Comparison of ENCODE assay signal across 19 cellular contexts in the genomic region with DNA sequence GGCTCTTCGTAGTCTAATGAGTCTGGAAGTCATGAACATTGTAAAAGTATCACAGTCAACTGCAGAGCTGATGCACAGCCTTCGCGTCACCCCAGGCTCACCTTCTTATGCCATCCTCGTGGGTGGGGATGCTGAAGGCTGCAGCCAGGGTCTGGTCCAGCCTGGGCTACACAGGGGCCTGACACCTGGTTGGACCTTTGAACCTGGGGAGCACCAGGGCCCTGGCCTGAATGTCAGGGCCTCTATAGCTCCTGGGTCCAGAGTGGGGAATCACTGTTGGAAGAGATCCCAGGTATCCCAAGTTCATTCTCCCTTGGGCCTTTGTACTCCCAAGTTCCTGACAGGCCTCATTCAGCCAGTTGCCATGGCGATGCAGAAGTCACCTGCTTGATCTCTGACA. TPM values are rescaled to one million over a fixed set of nuclear protein-coding genes. Genes with fewer than 3 reads are reported as not detected.
DNase-seq lines count a peak whose midpoint lies in the region; ATAC-seq, FAIRE-seq and TF ChIP-seq lines count a peak whose summit lies in the region.
"Had no signal": no experiment of that assay in that cellular context is flagged by ENCODE, and none has a peak within 500 bp of the region (broad histone marks: within the 10 kb centered on the region; RNA-seq: fewer than 3 reads in every experiment).

No MANE protein-coding gene starts in this region.

- CTCF ChIA-PET in HepG2 (lab: Yijun Ruan, JAX; ENCODE audit: low intra/inter-chr PET ratio, low total read pairs) = no interaction called here
- CTCF ChIA-PET in K562 (lab: Yijun Ruan, JAX; ENCODE audit: low intra/inter-chr PET ratio) = no interaction called here

- H3K9ac ChIP-seq in liver (ENCODE audit: low read depth in 1 of 2, low read length in 2 of 2) = no peak overlapping the region
- H3K9ac ChIP-seq in HepG2 (ENCODE audit: insufficient read depth, low read depth, low read length) = no peak overlapping the region
- H3K9ac ChIP-seq in K562 (ENCODE audit: insufficient read depth in 1 of 2, low read depth in 2 of 2, low read length in 2 of 2) = no peak overlapping the region
- no peak overlapping the region for H3K9ac ChIP-seq in mesenchymal stem cell (ENCODE audit: low read length)
- H3K9ac ChIP-seq: KMS-11 had no signal

- H4K20me1 ChIP-seq in HepG2 (ENCODE audit: insufficient read depth, low read length) (no peaks in the 10 kb centered on the region), K562 (replicated peaks; ENCODE audit: control insufficient read depth, insufficient read depth, low read length) (peaks cover 4% of the 10 kb centered on the region; the same call in 1 of the 2 replicates)

- peaks cover 2 to 6% (median 5%) of the 10 kb centered on the region in 4 donors for H3K4me1 ChIP-seq in liver (ENCODE audit: control insufficient read depth in 4 of 4, insufficient read depth in 4 of 4, low read length in 3 of 4)
- no peaks in the 10 kb centered on the region for H3K4me1 ChIP-seq in HepG2 (ENCODE audit: insufficient read depth, low read length)
- no peaks in the 10 kb centered on the region for H3K4me1 ChIP-seq in K562 (replicated peaks in 1 of 2; ENCODE audit: control insufficient read depth in 2 of 2, insufficient read depth in 2 of 2, low read length in 2 of 2)
- H3K4me1 ChIP-seq in right lobe of liver = peaks cover 0 to 7% (median 0%) of the 10 kb centered on the region in 4 donors
- H3K4me1 ChIP-seq in tibial artery = peaks cover 0 to 25% (median 20%) of the 10 kb centered on the region in 4 donors
- peaks cover 6% of the 10 kb centered on the region for H3K4me1 ChIP-seq in mesenchymal stem cell (ENCODE audit: control insufficient read depth, insufficient read depth, low read depth, low read length)
- H3K4me1 ChIP-seq: SJCRH30 had no signal

- H4K8ac ChIP-seq in mesenchymal stem cell (ENCODE audit: low read length) = no peak overlapping the region

- H3K4me3 ChIP-seq in liver (ENCODE audit: low read depth in 1 of 3, low read length in 3 of 3) (no peak overlapping the region), HepG2 (replicated peaks in 1 of 3; ENCODE audit: insufficient read depth in 1 of 3, low read depth in 2 of 3, low read length in 3 of 3) (no peak overlapping the region), K562 (no peak overlapping the region), right lobe of liver (no peak overlapping the region), tibial artery (no peak overlapping the region), mesenchymal stem cell (ENCODE audit: insufficient read depth in 1 of 2, low read depth in 1 of 2, low read length in 2 of 2) (no peak overlapping the region)
- H3K4me3 ChIP-seq: GM12878, SJCRH30 had no signal

- FAIRE-seq in HepG2 (lab: Jason Lieb, UNC) (no peak), K562 (lab: Jason Lieb, UNC) (no peak), RCC 7860 (lab: Jason Lieb, UNC) (no peak)
- FAIRE-seq: GM12878 had no signal

- H4K91ac ChIP-seq in mesenchymal stem cell (ENCODE audit: low read length) = no peak overlapping the region

- no peak overlapping the region for H3K4me2 ChIP-seq in HepG2 (ENCODE audit: low read depth, low read length)
- H3K4me2 ChIP-seq in K562 (ENCODE audit: insufficient read depth, low read length) = no peak overlapping the region
- no peak overlapping the region for H3K4me2 ChIP-seq in mesenchymal stem cell (ENCODE audit: low read length, poor library complexity, severe bottlenecking)
- H3K4me2 ChIP-seq: KMS-11 had no signal

- H3K79me1 ChIP-seq in mesenchymal stem cell (replicated peaks; ENCODE audit: low read length, poor library complexity, severe bottlenecking) = peaks cover 51% of the 10 kb centered on the region

- WGBS in liver = 92% methylated on average over 5 of the region's 5 CpGs
- WGBS in HepG2 (ENCODE audit: low lambda C conversion rate) = 10% methylated on average over 3 of the region's 5 CpGs
- 36% methylated on average over 5 of the region's 5 CpGs for WGBS in K562 (ENCODE audit: insufficient coverage, low coverage, missing lambda C conversion rate)
- WGBS in right lobe of liver (ENCODE audit: insufficient coverage, low coverage, low lambda C conversion rate, missing lambda C conversion rate) = 80% methylated on average over 1 of the region's 5 CpGs
- 95% methylated on average over 5 of the region's 5 CpGs for WGBS in mesenchymal stem cell

- H3K27ac ChIP-seq in liver (ENCODE audit: low read depth in 1 of 2, low read length in 2 of 2) (no peak overlapping the region), HepG2 (ENCODE audit: extremely low read length, insufficient read depth, low read length) (no peak overlapping the region), K562 (ENCODE audit: extremely low read depth, low read depth, low read length) (no peak overlapping the region), right lobe of liver (no peak overlapping the region), tibial artery (peak overlapping the region; percentile 44 to 54), mesenchymal stem cell (ENCODE audit: low read length, poor library complexity, severe bottlenecking) (no peak overlapping the region)
- H3K27ac ChIP-seq: KMS-11, SJCRH30 had no signal

- no peak overlapping the region for H2BK120ac ChIP-seq in mesenchymal stem cell (ENCODE audit: low read depth, low read length)

- H3K36me3 ChIP-seq in liver (ENCODE audit: control insufficient read depth in 4 of 4, insufficient read depth in 3 of 4, low read depth in 1 of 4, low read length in 3 of 4) (peaks cover 0 to 5% (median 0%) of the 10 kb centered on the region in 4 donors), HepG2 (replicated peaks in 1 of 2; ENCODE audit: control insufficient read depth in 1 of 2, insufficient read depth in 2 of 2, low read length in 2 of 2) (no peaks in the 10 kb centered on the region), K562 (ENCODE audit: control insufficient read depth, insufficient read depth, low read length) (no peaks in the 10 kb centered on the region), right lobe of liver (no peaks in the 10 kb centered on the region), tibial artery (no peaks in the 10 kb centered on the region), mesenchymal stem cell (ENCODE audit: control insufficient read depth in 1 of 2, insufficient read depth in 2 of 2, low read depth in 1 of 2, low read length in 2 of 2) (peaks cover 10 to 11% of the 10 kb centered on the region in 2 experiments)

- no peak for TF ChIP-seq EP300 in HepG2 (IDR thresholded peaks at IDR 0.05; ENCODE audit: low read depth in 2 of 2, low read length in 2 of 2)
- TF ChIP-seq EP300 in HepG2 (CRISPR knock-in tag; IDR thresholded peaks at IDR 0.05; ENCODE audit: borderline replicate concordance) = no peak
- no peak for TF ChIP-seq EP300 in K562 (IDR thresholded peaks at IDR 0.05; ENCODE audit: low read length)

- no peak overlapping the region for H2BK15ac ChIP-seq in mesenchymal stem cell (ENCODE audit: low read depth, poor library complexity, severe bottlenecking)

- H3K79me2 ChIP-seq in HepG2 (ENCODE audit: insufficient read depth, low read length) = no peaks in the 10 kb centered on the region
- no peaks in the 10 kb centered on the region for H3K79me2 ChIP-seq in K562 (ENCODE audit: control insufficient read depth, insufficient read depth, low read length)

- no peak overlapping the region for H2BK12ac ChIP-seq in mesenchymal stem cell (ENCODE audit: low read length in 2 of 2)

- no peaks in the 10 kb centered on the region for H3K9me3 ChIP-seq in liver (ENCODE audit: control insufficient read depth in 4 of 4, low read length in 3 of 4)
- H3K9me3 ChIP-seq in HepG2 (ENCODE audit: low read length) = 0 out of 2 replicates have a peak, but pooled peaks cover 4% of the 10 kb centered on the region
- H3K9me3 ChIP-seq in K562 (replicated peaks; ENCODE audit: control insufficient read depth, insufficient read depth, low read depth, low read length) = no peaks in the 10 kb centered on the region
- H3K9me3 ChIP-seq in right lobe of liver = no peaks in the 10 kb centered on the region
- H3K9me3 ChIP-seq in tibial artery = peaks cover 0 to 8% (median 0%) of the 10 kb centered on the region in 3 donors
- H3K9me3 ChIP-seq in mesenchymal stem cell (ENCODE audit: control insufficient read depth, low read length) = no peaks in the 10 kb centered on the region

- H2AK5ac ChIP-seq in mesenchymal stem cell (ENCODE audit: low read length, severe bottlenecking) = no peak overlapping the region

- no TSS peak for BruUV-seq in HepG2 (replicated peaks; lab: Mats Ljungman, UMichigan)
- no TSS peak for BruUV-seq in K562 (replicated peaks; lab: Mats Ljungman, UMichigan)

- no peak for TF ChIP-seq CTCF in liver (IDR thresholded peaks at IDR 0.05; ENCODE audit: low read depth, low read length, missing input control)
- no peak for TF ChIP-seq CTCF in HepG2 (CRISPR knock-in tag; IDR thresholded peaks at IDR 0.05)
- no peak for TF ChIP-seq CTCF in K562 (IDR thresholded peaks at IDR 0.05 in 2 of 3, conservative IDR thresholded peaks at IDR 0.05 in 1 of 3; ENCODE audit: insufficient read depth in 2 of 3, low read depth in 1 of 3, low read length in 3 of 3)
- TF ChIP-seq CTCF in right lobe of liver (IDR thresholded peaks at IDR 0.05) = no peak
- no peak for TF ChIP-seq CTCF in tibial artery (IDR thresholded peaks at IDR 0.05)

- in situ Hi-C loops in HepG2 (cut with HindIII; ENCODE audit: extremely low pct_ligation_motif_present, low pct_unique_long_range_greater_than_20kb) (no loop called here), K562 (cut with MboI) (loop anchor here (5.0 kb wide), 1 partner anchor 38 kb away; no protein-coding TSS in a partner anchor)

- H2AFZ ChIP-seq in HepG2 (ENCODE audit: low read length) (no peak overlapping the region), K562 (ENCODE audit: low read depth, low read length) (no peak overlapping the region), mesenchymal stem cell (ENCODE audit: low read depth, low read length) (no peak overlapping the region)

- DNase-seq in HepG2 (ENCODE audit: low spot score) = no peak
- no peak for DNase-seq in K562 (ENCODE audit: extremely low read depth in 1 of 4, low spot score in 3 of 4)
- no peak for DNase-seq in right lobe of liver
- no peak for DNase-seq in tibial artery
- DNase-seq in hypothalamus (lab: John Stamatoyannopoulos, UW) = no peak
- no peak for DNase-seq in RCC 7860 (ENCODE audit: low spot score)
- no peak for DNase-seq in mesenchymal stem cell
- DNase-seq: CD4-positive, CD25-positive, alpha-beta regulatory T cell; DND-41; H7; HFFc6; NCI-H1092 treated with DMSO at 0.1 percent for 48 hours; NCI-H2029 treated with DMSO at 0.1 percent for 48 hours; NCI-H526; SJCRH30 had no signal

- POLR2A ChIA-PET in HepG2 (lab: Yijun Ruan, JAX) = no interaction called here
- POLR2A ChIA-PET in K562 (lab: Yijun Ruan, JAX) = interaction anchor here (0.8 kb wide), 1 partner anchor 17 kb away, joined by 3 read pairs; no protein-coding TSS in a partner anchor

- H3K4ac ChIP-seq in mesenchymal stem cell (ENCODE audit: low read depth in 1 of 2, low read length in 2 of 2) = no peak overlapping the region

- H3K23ac ChIP-seq in mesenchymal stem cell (ENCODE audit: low read length in 2 of 2) = no peak overlapping the region

- H2BK5ac ChIP-seq in mesenchymal stem cell (ENCODE audit: low read depth, low read length, poor library complexity, severe bottlenecking) = no peak overlapping the region

- no peak for ATAC-seq in HepG2
- ATAC-seq in K562 = no peak
- peak; percentile 44 to 80 (median 62) for ATAC-seq in right lobe of liver
- ATAC-seq: GM12878, Panc1 had no signal

- H3K27me3 ChIP-seq in liver (ENCODE audit: control insufficient read depth in 4 of 4, insufficient read depth in 4 of 4, low read length in 3 of 4) (no peaks in the 10 kb centered on the region), HepG2 (ENCODE audit: control insufficient read depth in 1 of 2, insufficient read depth in 2 of 2, low read length in 2 of 2) (peaks cover 0 to 1% of the 10 kb centered on the region in 2 experiments; a peak in 1 of 5 replicates), K562 (ENCODE audit: control insufficient read depth in 2 of 2, insufficient read depth in 2 of 2, low read length in 2 of 2) (no peaks in the 10 kb centered on the region), right lobe of liver (no peaks in the 10 kb centered on the region), tibial artery (no peaks in the 10 kb centered on the region), mesenchymal stem cell (ENCODE audit: control insufficient read depth in 1 of 2, insufficient read depth in 1 of 2, low read length in 2 of 2) (no peaks in the 10 kb centered on the region)
- H3K27me3 ChIP-seq: SJCRH30 had no signal

- no peaks in the 10 kb centered on the region for H3K9me1 ChIP-seq in K562 (ENCODE audit: control insufficient read depth, insufficient read depth, low read length)

- intact Hi-C loops in HepG2 (cut with micrococcal nuclease; ENCODE audit: unreplicated experiment) (no loop called here), K562 (cut with micrococcal nuclease) (loop anchor here (2.0 kb wide), 1 partner anchor 13 kb away; no protein-coding TSS in a partner anchor), right lobe of liver (cut with DNase I) (no loop called here), tibial artery (cut with DNase I; ENCODE audit: low total_unique reads) (no loop called here)

- TF ChIP-seq POLR2A in HepG2 (IDR thresholded peaks at IDR 0.05; ENCODE audit: insufficient read depth in 1 of 2, low read depth in 2 of 2, low read length in 2 of 2) (no peak), K562 (conservative IDR thresholded peaks at IDR 0.05) (no peak), right lobe of liver (IDR thresholded peaks at IDR 0.05) (no peak)

- H3K14ac ChIP-seq in mesenchymal stem cell (ENCODE audit: low read length in 2 of 2) = no peak overlapping the region

- no peak overlapping the region for H3K18ac ChIP-seq in mesenchymal stem cell (ENCODE audit: low read depth in 1 of 2, low read length in 2 of 2)

- TF ChIP-seq RAD21 in liver (IDR thresholded peaks at IDR 0.05) = no peak
- TF ChIP-seq RAD21 in HepG2 (CRISPR knock-in tag; IDR thresholded peaks at IDR 0.05) = no peak
- TF ChIP-seq RAD21 in K562 (CRISPR knock-in tag; conservative IDR thresholded peaks at IDR 0.05 in 1 of 2, IDR thresholded peaks at IDR 0.05 in 1 of 2) = no peak

RNA-seq across cellular contexts. Expression of gene ZNF618, which starts 43.7 kb away (rescaled TPM):
- total RNA-seq in liver (1 to 10 TPM; 3.7 to 6.5 TPM), HepG2 (2016; rRNA removed; fragmentation: Illumina TruSeq; extraction: Trizol) (0.06 and 0.07 TPM in 2 replicates), K562 (2014; rRNA removed) (4.4 and 5.0 TPM in 2 replicates), K562 (2014; rRNA removed; fragmentation: Illumina TruSeq; extraction: Trizol) (2.9 and 3.3 TPM in 2 replicates), K562 (2015; rRNA removed; fragmentation: Illumina TruSeq; extraction: Trizol) (3.4 and 4.0 TPM in 2 replicates), K562 (2021) (13.4 and 13.7 TPM in 2 replicates), right lobe of liver (1 to 10 TPM; 2.9 to 7.9 (median 6.0) TPM)
- polyA plus RNA-seq in liver (1 to 10 TPM; 2.2 to 3.7 TPM), HepG2 (2011; rRNA removed) (0.05 and 0.07 TPM in 2 replicates), K562 (2011; rRNA removed) (0.04 and 0.08 TPM in 2 replicates), K562 (2014; fragmentation: Illumina TruSeq; extraction: Trizol) (8.8 and 9.2 TPM in 2 replicates), K562 (2014; fragmentation: Nextera tagmentation; extraction: Ambion mirVana) (under 1 TPM; 0.22 to 0.32 TPM), K562 (2014; rRNA removed) (4.6 and 5.3 TPM in 2 replicates)
- not detected in 2 replicates for total RNA-seq in HepG2 (2016; cell fraction: cytosol; rRNA removed; fragmentation: Illumina TruSeq; extraction: Trizol; ENCODE audit: low read depth)
- total RNA-seq in HepG2 (2016; cell fraction: insoluble cytoplasmic fraction; rRNA removed; fragmentation: Illumina TruSeq; extraction: Trizol) = 0.03 and 0.09 TPM in 2 replicates
- 0.03 and 0.19 TPM in 2 replicates for total RNA-seq in HepG2 (2016; cell fraction: membrane; rRNA removed; fragmentation: Illumina TruSeq; extraction: Trizol)
- total RNA-seq in HepG2 (2016; cell fraction: nucleus; rRNA removed; fragmentation: Illumina TruSeq; extraction: Trizol) = 0.16 and 0.25 TPM in 2 replicates
- 0.08 and 0.17 TPM in 2 replicates for polyA plus RNA-seq in HepG2 (2011; cell fraction: cytosol; rRNA removed)
- polyA plus RNA-seq in HepG2 (2011; cell fraction: nucleus; rRNA removed) = 0.24 and 0.35 TPM in 2 replicates
- 0.03 and 0.04 TPM in 2 replicates for polyA plus RNA-seq in HepG2 (2012)
- 0.02 and 0.08 TPM in 2 replicates for polyA plus RNA-seq in HepG2 (2016; cell fraction: cytosol; fragmentation: Illumina TruSeq; extraction: Trizol; ENCODE audit: low read depth)
- 0.08 and 0.09 TPM in 2 replicates for polyA plus RNA-seq in HepG2 (2016; cell fraction: insoluble cytoplasmic fraction; fragmentation: Illumina TruSeq; extraction: Trizol; ENCODE audit: low read depth)
- polyA plus RNA-seq in HepG2 (2016; cell fraction: membrane; fragmentation: Illumina TruSeq; extraction: Trizol; ENCODE audit: low read depth) = 0.08 and 0.14 TPM in 2 replicates
- 0.11 and 0.51 TPM in 2 replicates for polyA plus RNA-seq in HepG2 (2016; cell fraction: nucleus; fragmentation: Illumina TruSeq; extraction: Trizol; ENCODE audit: insufficient read depth, low read depth)
- 0.32 and 0.61 TPM in 2 replicates for polyA minus RNA-seq in HepG2 (2011; rRNA and poly(A)+ RNA removed; ENCODE audit: low replicate concordance)
- 0.10 TPM in 1 of 2 replicates, not detected in the other for polyA minus RNA-seq in HepG2 (2011; cell fraction: cytosol; rRNA and poly(A)+ RNA removed)
- polyA minus RNA-seq in HepG2 (2011; cell fraction: nucleus; rRNA and poly(A)+ RNA removed) = 0.13 and 0.25 TPM in 2 replicates
- 5.9 and 8.1 TPM in 2 replicates for total RNA-seq in K562 (2011; cell fraction: chromatin; rRNA removed; ENCODE audit: low replicate concordance)
- total RNA-seq in K562 (2011; cell fraction: nucleolus; rRNA removed) = 2.8 and 5.8 TPM in 2 replicates
- total RNA-seq in K562 (2011; cell fraction: nucleoplasm; rRNA removed) = 4.7 and 6.1 TPM in 2 replicates
- polyA plus RNA-seq in K562 (2011; cell fraction: cytosol; rRNA removed) = 0.06 and 0.09 TPM in 2 replicates
- polyA plus RNA-seq in K562 (2011; cell fraction: nucleus; rRNA removed) = 0.04 and 0.24 TPM in 2 replicates
- 7.5 and 7.8 TPM in 2 replicates for polyA plus RNA-seq in K562 (2012)
- 0.07 TPM in 1 of 2 replicates, not detected in the other for polyA minus RNA-seq in K562 (2011; rRNA and poly(A)+ RNA removed)
- polyA minus RNA-seq in K562 (2011; cell fraction: cytosol; rRNA and poly(A)+ RNA removed) = 0.36 TPM in 1 of 2 replicates, not detected in the other
- 0.27 TPM in 1 of 2 replicates, not detected in the other for polyA minus RNA-seq in K562 (2011; cell fraction: nucleus; rRNA and poly(A)+ RNA removed)
- 19.0 TPM for polyA plus RNA-seq in mesenchymal stem cell (2013, experiment 1 of 2)
- 18.9 TPM for polyA plus RNA-seq in mesenchymal stem cell (2013, experiment 2 of 2)
- polyA plus RNA-seq: CD4-positive, CD25-positive, alpha-beta regulatory T cell had no signal

Comparison
In these comparisons a context has a peak if more than half of its experiments do, and no peak if none do; other contexts are left out.
1. ATAC-seq: peak in right lobe of liver (4 of 4); none in HepG2 (single experiment) and K562 (single experiment).
2. H3K27ac ChIP-seq: peak in tibial artery (2 of 2); none in liver (0 of 2), HepG2 (single experiment), K562 (single experiment), right lobe of liver (0 of 3) and mesenchymal stem cell (single experiment).